14 cellular contexts compared by ENCODE assay signal in the genomic region with DNA sequence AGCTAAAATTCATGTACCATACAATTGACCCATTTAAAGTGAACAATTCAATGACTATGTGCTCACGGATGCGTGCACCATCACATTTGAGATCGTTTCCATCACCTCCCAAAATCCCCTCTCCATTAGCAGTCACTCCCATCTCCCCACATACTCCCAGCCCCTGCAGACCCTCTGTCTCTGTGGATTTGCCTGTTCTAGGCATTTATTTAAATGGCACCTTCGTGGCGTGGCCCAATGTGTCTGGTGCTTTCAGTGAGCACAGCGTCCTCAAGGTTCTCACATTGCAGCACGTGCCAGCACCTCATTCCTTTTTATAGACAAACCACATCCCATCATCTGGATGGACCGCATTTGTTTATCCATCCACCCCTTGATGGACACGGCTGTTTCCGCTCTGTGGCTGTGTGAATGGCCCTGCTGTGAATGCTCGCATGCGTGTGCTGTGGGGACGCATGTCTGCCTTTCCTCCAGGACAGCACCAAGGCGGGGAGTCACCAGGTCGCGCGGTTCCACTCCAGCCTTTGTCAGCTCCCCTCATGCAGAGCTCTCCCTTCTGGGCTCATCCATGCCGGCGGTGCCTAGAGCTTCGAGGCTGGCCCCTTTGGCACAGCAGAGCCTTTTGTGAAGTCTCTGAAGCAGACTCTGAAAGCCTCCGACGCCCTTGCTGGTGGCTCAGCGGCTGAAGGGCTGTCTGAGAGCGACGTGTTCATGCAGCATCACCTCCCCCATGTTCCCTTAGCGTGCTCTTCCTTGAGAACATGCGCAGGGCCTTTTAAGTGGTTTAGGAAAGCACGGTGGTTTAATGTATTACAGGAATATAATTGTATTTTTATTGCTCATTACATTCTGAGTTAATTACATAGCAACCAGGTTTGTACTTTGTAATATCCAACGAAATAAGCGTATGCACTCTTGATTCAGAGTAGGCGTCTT.
DNase-seq lines count a peak whose midpoint lies in the region; ATAC-seq and TF ChIP-seq lines count a peak whose summit lies in the region.
"Had no signal": no experiment of that assay in that cellular context is flagged by ENCODE, and none has a peak within 500 bp of the region (broad histone marks: within the 10 kb centered on the region; RNA-seq: fewer than 3 reads in every experiment).

No MANE protein-coding gene starts in this region.

- TF ChIP-seq CTCF in heart left ventricle (IDR thresholded peaks at IDR 0.05) (no peak), left lung (IDR thresholded peaks at IDR 0.05) (no peak)

- WGBS in heart left ventricle, 4 donors, result 75 to 79% (median 77%) methylated on average over 31 of the region's 31 CpGs

- H3K27ac ChIP-seq in heart left ventricle (no peak overlapping the region), left lung (no peak overlapping the region)
- H3K27ac ChIP-seq: vagina had no signal

- H3K36me3 ChIP-seq in heart left ventricle (no peaks in the 10 kb centered on the region), left lung (no peaks in the 10 kb centered on the region)
- H3K36me3 ChIP-seq: vagina had no signal

- no peak for ATAC-seq in heart left ventricle
- ATAC-seq in left lung, result no peak
- no peak for ATAC-seq in HG03025 (IDR thresholded peaks at IDR 0.05; ENCODE audit: low FRiP score, unreplicated experiment)
- ATAC-seq in GM18909 (IDR thresholded peaks at IDR 0.05; ENCODE audit: poor library complexity, unreplicated experiment), result no peak
- no peak for ATAC-seq in HG03442 (IDR thresholded peaks at IDR 0.05; ENCODE audit: unreplicated experiment)
- ATAC-seq: CD8-positive, alpha-beta T cell had no signal

- H3K4me1 ChIP-seq in heart left ventricle (peaks cover 0 to 17% (median 4%) of the 10 kb centered on the region in 12 donors), left lung (no peaks in the 10 kb centered on the region)
- H3K4me1 ChIP-seq: vagina had no signal

- DNase-seq in cardiac septum (ENCODE audit: low spot score), result peak; percentile 57
- no peak for DNase-seq in heart left ventricle
- peak; percentile 3 for DNase-seq in RPMI7951 (ENCODE audit: low read depth)
- DNase-seq in left lung, result peak; percentile 22 to 51
- no peak for DNase-seq in NCI-H82 treated with DMSO at 0.1 percent for 48 hours (lab: John Stamatoyannopoulos, UW; ENCODE audit: unreplicated experiment)
- DNase-seq: activated CD4-positive, CD25-positive, alpha-beta regulatory T cell; CD8-positive, alpha-beta T cell; mesendoderm; NCI-H2171; SHP77 treated with DMSO at 0.1 percent for 48 hours had no signal

- TF ChIP-seq POLR2A in heart left ventricle (IDR thresholded peaks at IDR 0.05), result no peak

- H3K4me3 ChIP-seq in heart left ventricle, result no peak overlapping the region
- H3K4me3 ChIP-seq in left lung, result no peak overlapping the region
- H3K4me3 ChIP-seq: vagina had no signal

- H3K9me3 ChIP-seq in heart left ventricle (no peaks in the 10 kb centered on the region), left lung (no peaks in the 10 kb centered on the region)
- H3K9me3 ChIP-seq: vagina had no signal

- peaks cover 0 to 15% (median 0%) of the 10 kb centered on the region in 9 donors for H3K27me3 ChIP-seq in heart left ventricle
- peaks cover 0 to 58% of the 10 kb centered on the region in 2 donors for H3K27me3 ChIP-seq in left lung
- H3K27me3 ChIP-seq: vagina had no signal

- intact Hi-C loops in cardiac septum (cut with DNase I), result no loop called here
- intact Hi-C loops in heart left ventricle (cut with DNase I), result no loop called here
- intact Hi-C loops in left lung (cut with DNase I), result no loop called here

Comparison
In these comparisons a context has a peak if more than half of its experiments do, and no peak if none do; other contexts are left out.
1. DNase-seq: peak in cardiac septum (single experiment), RPMI7951 (single experiment) and left lung (2 of 2); none in heart left ventricle (0 of 5) and NCI-H82 treated with DMSO at 0.1 percent for 48 hours (single experiment).